11 cellular contexts compared by ENCODE assay signal in the genomic region with DNA sequence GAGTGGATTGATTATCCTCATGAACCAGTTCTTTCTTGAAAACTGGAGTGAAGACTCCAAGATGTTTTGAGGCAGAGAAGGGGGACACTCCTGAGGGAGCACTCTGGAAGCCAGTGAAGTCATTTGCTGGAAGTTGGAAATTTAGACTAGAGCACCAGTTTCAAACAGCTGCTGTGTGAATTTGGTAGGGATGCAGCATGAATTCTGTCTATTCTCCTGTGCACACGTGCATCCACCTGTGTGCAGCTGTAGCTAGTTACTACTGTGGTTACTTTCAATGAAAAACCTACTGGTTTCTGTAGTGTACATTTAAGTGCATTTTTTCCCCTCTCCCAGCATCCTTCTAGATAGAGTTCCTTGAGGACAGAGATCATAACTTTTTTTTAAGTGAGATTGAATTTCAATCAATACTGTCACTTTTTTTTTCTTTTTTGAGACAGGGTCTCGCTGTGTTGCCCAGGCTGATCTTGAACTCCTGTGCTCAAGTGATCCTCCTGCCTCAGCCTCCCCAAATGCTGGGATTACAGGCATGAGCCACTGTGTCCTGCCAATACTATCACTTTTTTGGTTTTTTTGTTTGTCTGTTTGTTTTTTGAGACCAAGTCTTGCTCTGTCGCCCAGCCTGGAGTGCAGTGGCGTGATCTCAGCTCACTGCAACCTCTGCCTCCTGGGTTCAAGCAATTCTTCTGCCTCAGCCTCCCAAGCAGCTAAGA.
DNase-seq lines count a peak whose midpoint lies in the region; ATAC-seq, FAIRE-seq and TF ChIP-seq lines count a peak whose summit lies in the region.
"Had no signal": no experiment of that assay in that cellular context is flagged by ENCODE, and none has a peak within 500 bp of the region (broad histone marks: within the 10 kb centered on the region; RNA-seq: fewer than 3 reads in every experiment).

No MANE protein-coding gene starts in this region.

- TF ChIP-seq POLR2A in vagina (IDR thresholded peaks at IDR 0.05): no peak
- TF ChIP-seq POLR2A in H54 (IDR thresholded peaks at IDR 0.05; ENCODE audit: low read depth, low read length): no peak

- H3K36me3 Mint-ChIP-seq in stimulated activated naive CD8-positive, alpha-beta T cell treated with anti-CD3 and anti-CD28 coated beads, Interleukin-15, Interleukin-2, amounts not matched to agents 100 ng/mL and 50 ng/mL, for 24 hours (ENCODE audit: low read depth): peaks cover 47% of the 10 kb centered on the region
- peaks cover 88% of the 10 kb centered on the region for H3K36me3 Mint-ChIP-seq in activated T-helper 17 cell treated with anti-CD3 and anti-CD28 coated beads, Interleukin-2, amount 50 U/mL, for 72 hours (ENCODE audit: low read depth)

- H3K36me3 ChIP-seq in muscle layer of colon (ENCODE audit: insufficient read depth, low read length): no peaks in the 10 kb centered on the region
- no peaks in the 10 kb centered on the region for H3K36me3 ChIP-seq in vagina

- FAIRE-seq in H54 (lab: Jason Lieb, UNC): no peak

- no peak overlapping the region for H3K4me3 ChIP-seq in muscle layer of colon (ENCODE audit: low read depth in 1 of 2, low read length in 2 of 2)
- no peak overlapping the region for H3K4me3 ChIP-seq in vagina

- no peaks in the 10 kb centered on the region for H3K9me3 ChIP-seq in muscle layer of colon (ENCODE audit: low read length)
- no peaks in the 10 kb centered on the region for H3K9me3 ChIP-seq in vagina

- intact Hi-C loops in vagina (cut with DNase I): loop anchor here (5.0 kb wide), 1 partner anchor 40 kb away; no protein-coding TSS in a partner anchor

- no peak overlapping the region for H3K9ac ChIP-seq in muscle layer of colon (ENCODE audit: low read length)
- H3K9ac ChIP-seq: parathyroid adenoma had no signal

- H3K27ac ChIP-seq in muscle layer of colon (ENCODE audit: low read depth, low read length) (peak overlapping the region; percentile 36), vagina (peak overlapping the region; percentile 81)
- H3K27ac ChIP-seq: C4-2B, parathyroid adenoma had no signal

- H3K4me1 Mint-ChIP-seq in stimulated activated naive CD8-positive, alpha-beta T cell treated with anti-CD3 and anti-CD28 coated beads, Interleukin-15, Interleukin-2, amounts not matched to agents 100 ng/mL and 50 ng/mL, for 24 hours (ENCODE audit: low read depth): peaks cover 88% of the 10 kb centered on the region
- peaks cover 38% of the 10 kb centered on the region for H3K4me1 Mint-ChIP-seq in activated T-helper 17 cell treated with anti-CD3 and anti-CD28 coated beads, Interleukin-2, amount 50 U/mL, for 72 hours

- H3K27me3 ChIP-seq in muscle layer of colon (ENCODE audit: control insufficient read depth in 1 of 2, insufficient read depth in 2 of 2, low read length in 2 of 2): no peaks in the 10 kb centered on the region
- no peaks in the 10 kb centered on the region for H3K27me3 ChIP-seq in vagina

- no peaks in the 10 kb centered on the region for H3K9me3 Mint-ChIP-seq in stimulated activated naive CD8-positive, alpha-beta T cell treated with anti-CD3 and anti-CD28 coated beads, Interleukin-15, Interleukin-2, amounts not matched to agents 100 ng/mL and 50 ng/mL, for 24 hours
- H3K9me3 Mint-ChIP-seq in activated T-helper 17 cell treated with anti-CD3 and anti-CD28 coated beads, Interleukin-2, amount 50 U/mL, for 72 hours: no peaks in the 10 kb centered on the region

- no peaks in the 10 kb centered on the region for H3K27me3 Mint-ChIP-seq in stimulated activated naive CD8-positive, alpha-beta T cell treated with anti-CD3 and anti-CD28 coated beads, Interleukin-15, Interleukin-2, amounts not matched to agents 100 ng/mL and 50 ng/mL, for 24 hours
- H3K27me3 Mint-ChIP-seq in activated T-helper 17 cell treated with anti-CD3 and anti-CD28 coated beads, Interleukin-2, amount 50 U/mL, for 72 hours: no peaks in the 10 kb centered on the region

- no peak for DNase-seq in stimulated activated naive CD8-positive, alpha-beta T cell treated with anti-CD3 and anti-CD28 coated beads, Interleukin-15, Interleukin-2, amounts not matched to agents 100 U/mL and 50 U/mL, for 24 hours
- no peak for DNase-seq in vagina (ENCODE audit: extremely low spot score in 2 of 2)
- no peak for DNase-seq in H54 (ENCODE audit: insufficient read length, low spot score)
- DNase-seq: activated CD4-positive, CD25-positive, alpha-beta regulatory T cell had no signal

- H3K4me1 ChIP-seq in muscle layer of colon (ENCODE audit: insufficient read depth, low read length): peaks cover 22% of the 10 kb centered on the region
- H3K4me1 ChIP-seq in vagina: peaks cover 58% of the 10 kb centered on the region

- H3K27ac Mint-ChIP-seq in stimulated activated naive CD8-positive, alpha-beta T cell treated with anti-CD3 and anti-CD28 coated beads, Interleukin-15, Interleukin-2, amounts not matched to agents 100 ng/mL and 50 ng/mL, for 24 hours: peak overlapping the region; percentile 99
- peak overlapping the region; percentile 99 for H3K27ac Mint-ChIP-seq in activated T-helper 17 cell treated with anti-CD3 and anti-CD28 coated beads, Interleukin-2, amount 50 U/mL, for 72 hours

- H3K4me3 Mint-ChIP-seq in stimulated activated naive CD8-positive, alpha-beta T cell treated with anti-CD3 and anti-CD28 coated beads, Interleukin-15, Interleukin-2, amounts not matched to agents 100 ng/mL and 50 ng/mL, for 24 hours: peak overlapping the region; percentile 84
- H3K4me3 Mint-ChIP-seq in activated T-helper 17 cell treated with anti-CD3 and anti-CD28 coated beads, Interleukin-2, amount 50 U/mL, for 72 hours: peak overlapping the region; percentile 95

- no peak for TF ChIP-seq CTCF in vagina (IDR thresholded peaks at IDR 0.05)

- ATAC-seq in stimulated activated naive CD8-positive, alpha-beta T cell treated with anti-CD3 and anti-CD28 coated beads, Interleukin-15, Interleukin-2, amounts not matched to agents 100 U/mL and 50 U/mL, for 24 hours: no peak
- ATAC-seq in activated T-helper 17 cell treated with anti-CD3 and anti-CD28 coated beads, Interleukin-2, amount 50 U/mL, for 72 hours (replicated peaks): no peak
- no peak for ATAC-seq in GM19395 (IDR thresholded peaks at IDR 0.05; ENCODE audit: unreplicated experiment)
- no peak for ATAC-seq in GM21717 (IDR thresholded peaks at IDR 0.05; ENCODE audit: unreplicated experiment)
